Comparison of ENCODE assay signal across 3 cellular contexts in genomic region chr21:14494181-14494580, GRCh38. TPM values are rescaled to one million over a fixed set of nuclear protein-coding genes. Genes with fewer than 3 reads are reported as not detected.
"Had no signal": no experiment of that assay in that cellular context is flagged by ENCODE, and none has a peak within 500 bp of the region (broad histone marks: within the 10 kb centered on the region; RNA-seq: fewer than 3 reads in every experiment).

No MANE protein-coding gene starts in this region.

RNA-seq across cellular contexts. Expression of gene SAMSN1, which starts 51.9 kb away (rescaled TPM):
- total RNA-seq: myocyte, neural crest cell, osteocyte had no signal
